In the genomic region with DNA sequence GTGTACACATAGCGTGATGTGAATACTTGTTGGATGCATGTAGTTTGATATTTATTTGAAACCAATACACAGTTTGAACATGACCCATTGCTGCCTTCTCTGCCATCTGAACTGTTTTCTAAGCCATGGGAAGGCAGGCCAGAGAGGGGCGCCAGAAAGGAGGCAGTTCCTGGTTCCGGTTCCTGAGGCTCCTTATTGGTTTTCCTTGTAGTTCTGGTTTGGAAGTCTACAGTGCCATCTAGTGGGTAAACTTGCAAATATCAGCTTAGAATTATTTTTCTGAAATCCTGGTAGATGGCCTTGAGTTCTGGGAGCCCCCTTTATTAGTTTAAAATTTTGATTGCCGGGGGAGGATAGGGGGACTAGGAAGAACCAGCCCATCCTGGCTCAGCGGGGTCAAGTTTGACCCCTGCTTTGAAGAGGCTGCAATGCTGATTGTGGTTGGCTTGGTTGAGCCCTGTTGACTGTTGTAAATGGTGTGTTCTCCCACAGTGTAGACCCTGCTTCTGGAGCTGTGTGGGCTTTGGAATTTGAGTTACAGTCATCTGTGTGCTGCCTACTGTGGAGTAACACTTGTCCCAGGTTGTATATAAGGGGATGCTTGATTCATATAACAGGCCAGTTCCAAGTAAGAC, we compare ENCODE assay signal across 8 cellular contexts. TPM values are rescaled to one million over a fixed set of nuclear protein-coding genes. Genes with fewer than 3 reads are reported as not detected.
DNase-seq lines count a peak whose midpoint lies in the region; ATAC-seq and TF ChIP-seq lines count a peak whose summit lies in the region.

No MANE protein-coding gene starts in this region.

- H2AFZ ChIP-seq in Karpas-422 (ENCODE audit: low read length) (no peak overlapping the region), PC-9 (no peak overlapping the region)

- no TSS peak for BruUV-seq in PC-9 (replicated peaks; lab: Mats Ljungman, UMichigan)

- H3K27me3 ChIP-seq in Karpas-422 (ENCODE audit: low read length) (no peaks in the 10 kb centered on the region), PC-9 (ENCODE audit: insufficient read depth, low read depth) (no peaks in the 10 kb centered on the region)

- H3K4me1 ChIP-seq in Karpas-422 (ENCODE audit: low read length) (peaks cover 93% of the 10 kb centered on the region), PC-9 (replicated peaks; ENCODE audit: insufficient read depth) (peaks cover 24% of the 10 kb centered on the region)

- H4K20me1 ChIP-seq in Karpas-422 (ENCODE audit: insufficient read depth, low read depth, low read length) (no peaks in the 10 kb centered on the region), PC-9 (ENCODE audit: insufficient read depth) (no peaks in the 10 kb centered on the region)

- no peak overlapping the region for H3K4me3 Mint-ChIP-seq in progenitor cell of endocrine pancreas (ENCODE audit: low read depth)

- no peaks in the 10 kb centered on the region for H3K27me3 Mint-ChIP-seq in progenitor cell of endocrine pancreas

- H3K9me3 ChIP-seq in Karpas-422 (ENCODE audit: low read length) = no peaks in the 10 kb centered on the region
- no peaks in the 10 kb centered on the region for H3K9me3 ChIP-seq in PC-9 (ENCODE audit: insufficient read depth, low read depth)

- POLR2A ChIA-PET in PC-9 (lab: Charles Lee; ENCODE audit: unreplicated experiment) = interaction anchor here (0.6 kb wide), 1 partner anchor 72 kb away, joined by 9 read pairs; no protein-coding TSS in a partner anchor

- CTCF ChIA-PET in PC-9 (lab: Charles Lee) = interaction anchor here (0.6 to 1.2 kb wide), 3 partner anchors 69 to 231 kb away, joined by 3 to 26 read pairs (median 5); no protein-coding TSS in a partner anchor

- peaks cover under 1% of the 10 kb centered on the region for H3K36me3 ChIP-seq in Karpas-422 (ENCODE audit: insufficient read depth, low read length)
- H3K36me3 ChIP-seq in PC-9 (ENCODE audit: low read depth) = no peaks in the 10 kb centered on the region

- DNase-seq in EH (ENCODE audit: low read depth) (peak; percentile 85), Karpas-422 (peak; percentile 86), PC-9 (peak; percentile 38 to 65), amniotic epithelial cell (ENCODE audit: low read depth) (peak; percentile 73), left cardiac atrium (peak; percentile 61), progenitor cell of endocrine pancreas (ENCODE audit: low spot score, unreplicated experiment) (no peak), activated gamma-delta T cell (lab: John Stamatoyannopoulos, UW) (no peak)

- H3K4me3 ChIP-seq in Karpas-422 (ENCODE audit: low read length) (peak overlapping the region; percentile 66), PC-9 (no peak overlapping the region)

- H3K27ac Mint-ChIP-seq in progenitor cell of endocrine pancreas = peak overlapping the region; percentile 32

- H3K4me2 ChIP-seq in Karpas-422 (ENCODE audit: low read depth, low read length, poor library complexity, severe bottlenecking) = peak overlapping the region; percentile 94
- no peak overlapping the region for H3K4me2 ChIP-seq in PC-9

- no peaks in the 10 kb centered on the region for H3K9me2 ChIP-seq in Karpas-422 (replicated peaks; ENCODE audit: insufficient read depth, low read length)
- H3K9me2 ChIP-seq in PC-9 (ENCODE audit: insufficient read depth) = no peaks in the 10 kb centered on the region

- peaks cover 1% of the 10 kb centered on the region for H3K4me1 Mint-ChIP-seq in progenitor cell of endocrine pancreas (ENCODE audit: low read depth)

- ATAC-seq in left cardiac atrium = peak; percentile 71 to 83
- ATAC-seq in HG03442 (IDR thresholded peaks at IDR 0.05; ENCODE audit: unreplicated experiment) = no peak

- H3K27ac ChIP-seq in Karpas-422 (ENCODE audit: low read length) = peak overlapping the region; percentile 99
- no peak overlapping the region for H3K27ac ChIP-seq in PC-9

- H3K9ac ChIP-seq in Karpas-422 (ENCODE audit: low read length) = peak overlapping the region; percentile 92

- peaks cover 7% of the 10 kb centered on the region; the same call in 1 of the 2 replicates for H3F3A ChIP-seq in PC-9 (ENCODE audit: insufficient read depth, low read depth)

- H3K36me3 Mint-ChIP-seq in progenitor cell of endocrine pancreas (ENCODE audit: insufficient read depth) = no peaks in the 10 kb centered on the region

- H3K79me2 ChIP-seq in Karpas-422 (ENCODE audit: low read length) (peaks cover 32% of the 10 kb centered on the region), PC-9 (ENCODE audit: low read depth) (no peaks in the 10 kb centered on the region)

- TF ChIP-seq CTCF in PC-9 (conservative IDR thresholded peaks at IDR 0.05) (peak; percentile 88), progenitor cell of endocrine pancreas (IDR thresholded peaks at IDR 0.05; ENCODE audit: unreplicated experiment) (peak; percentile 79)

- no peaks in the 10 kb centered on the region for H3K9me3 Mint-ChIP-seq in progenitor cell of endocrine pancreas (ENCODE audit: low read depth)

- intact Hi-C loops in PC-9 (cut with micrococcal nuclease; ENCODE audit: unreplicated experiment) (loop anchor here (1.0 to 5.0 kb wide), 5 partner anchors 71 to 376 kb away; no protein-coding TSS in a partner anchor), left cardiac atrium (cut with DNase I) (loop anchor here (1.0 to 5.0 kb wide), 5 partner anchors 71 to 366 kb away; no protein-coding TSS in a partner anchor)

RNA-seq across cellular contexts. Expression of gene GRAMD1B, which starts 48.4 kb away (rescaled TPM):
- 59.9 and 79.0 TPM in 2 replicates for total RNA-seq in Karpas-422 (2014; rRNA removed; shearing (Covaris generic); ENCODE audit: low replicate concordance)
- total RNA-seq in PC-9 (2021) = 3.2 and 5.8 TPM in 2 replicates
- 1 to 10 TPM; 2.8 to 3.1 TPM for total RNA-seq in left cardiac atrium
- total RNA-seq in progenitor cell of endocrine pancreas = 4.5 and 5.1 TPM in 2 replicates

Comparison
In these comparisons a context has a peak if more than half of its experiments do, and no peak if none do; other contexts are left out.
1. DNase-seq: peak in EH (single experiment), Karpas-422 (single experiment), PC-9 (2 of 2), amniotic epithelial cell (single experiment) and left cardiac atrium (single experiment); none in progenitor cell of endocrine pancreas (single experiment) and activated gamma-delta T cell (single experiment).